1 cellular context compared by ENCODE assay signal in the genomic region with DNA sequence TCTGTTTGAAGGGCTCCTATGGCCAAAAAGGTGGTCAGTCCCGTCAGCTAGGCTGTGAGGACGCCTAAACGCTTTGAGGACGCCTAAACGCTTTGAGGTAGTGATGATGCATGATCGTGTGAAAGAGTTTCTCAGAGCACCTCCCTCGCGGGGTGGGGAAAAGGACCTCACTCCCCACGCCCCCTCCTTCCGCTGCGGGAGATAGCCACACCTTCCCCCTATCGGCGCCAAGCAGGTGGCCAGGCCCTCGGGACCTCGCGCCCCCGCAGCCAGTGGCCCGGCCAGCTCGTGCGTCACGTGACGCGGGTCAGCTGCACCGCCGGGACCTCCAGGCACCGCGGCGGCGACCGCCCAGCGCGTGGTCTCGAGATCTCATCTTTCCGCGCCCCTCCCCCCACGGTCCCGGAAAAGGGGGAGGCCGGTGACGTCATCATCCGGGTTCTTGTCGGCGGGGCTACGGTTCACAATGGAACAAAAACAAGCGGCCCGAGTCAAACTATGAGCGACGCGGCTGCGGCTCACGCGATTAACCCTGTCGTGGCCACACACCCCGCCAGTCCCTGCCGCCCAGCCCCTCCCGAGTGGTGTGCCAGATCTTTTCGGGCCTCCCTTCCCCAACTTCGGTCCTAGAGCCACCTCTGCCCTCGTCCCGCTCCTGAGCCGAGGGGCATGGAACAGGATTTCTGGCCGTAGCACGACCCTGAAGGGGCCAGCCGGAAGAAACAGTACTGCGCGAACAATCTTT.
A peak's percentile ranks its signal among the peaks of the same experiment; 100 is the strongest.
TF ChIP-seq lines count a peak whose summit lies in the region.

No MANE protein-coding gene starts in this region.

TF ChIP-seq in HepG2, 621 proteins besides CTCF, POLR2A, EP300 and RAD21 (continued from another document and continues in another):
- TF ChIP-seq, protein P1, sequence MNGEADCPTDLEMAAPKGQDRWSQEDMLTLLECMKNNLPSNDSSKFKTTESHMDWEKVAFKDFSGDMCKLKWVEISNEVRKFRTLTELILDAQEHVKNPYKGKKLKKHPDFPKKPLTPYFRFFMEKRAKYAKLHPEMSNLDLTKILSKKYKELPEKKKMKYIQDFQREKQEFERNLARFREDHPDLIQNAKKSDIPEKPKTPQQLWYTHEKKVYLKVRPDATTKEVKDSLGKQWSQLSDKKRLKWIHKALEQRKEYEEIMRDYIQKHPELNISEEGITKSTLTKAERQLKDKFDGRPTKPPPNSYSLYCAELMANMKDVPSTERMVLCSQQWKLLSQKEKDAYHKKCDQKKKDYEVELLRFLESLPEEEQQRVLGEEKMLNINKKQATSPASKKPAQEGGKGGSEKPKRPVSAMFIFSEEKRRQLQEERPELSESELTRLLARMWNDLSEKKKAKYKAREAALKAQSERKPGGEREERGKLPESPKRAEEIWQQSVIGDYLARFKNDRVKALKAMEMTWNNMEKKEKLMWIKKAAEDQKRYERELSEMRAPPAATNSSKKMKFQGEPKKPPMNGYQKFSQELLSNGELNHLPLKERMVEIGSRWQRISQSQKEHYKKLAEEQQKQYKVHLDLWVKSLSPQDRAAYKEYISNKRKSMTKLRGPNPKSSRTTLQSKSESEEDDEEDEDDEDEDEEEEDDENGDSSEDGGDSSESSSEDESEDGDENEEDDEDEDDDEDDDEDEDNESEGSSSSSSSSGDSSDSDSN (CRISPR knock-in tag; IDR thresholded peaks at IDR 0.05): no peak
- no peak for TF ChIP-seq ZNF3 (CRISPR knock-in tag; IDR thresholded peaks at IDR 0.05)
- no peak for TF ChIP-seq NFATC3 (CRISPR knock-in tag; IDR thresholded peaks at IDR 0.05)
- TF ChIP-seq ZNF569 (CRISPR knock-in tag; IDR thresholded peaks at IDR 0.05; ENCODE audit: borderline replicate concordance): peak; percentile 58; the same call in 1 of the 2 replicates
- TF ChIP-seq, protein P2, sequence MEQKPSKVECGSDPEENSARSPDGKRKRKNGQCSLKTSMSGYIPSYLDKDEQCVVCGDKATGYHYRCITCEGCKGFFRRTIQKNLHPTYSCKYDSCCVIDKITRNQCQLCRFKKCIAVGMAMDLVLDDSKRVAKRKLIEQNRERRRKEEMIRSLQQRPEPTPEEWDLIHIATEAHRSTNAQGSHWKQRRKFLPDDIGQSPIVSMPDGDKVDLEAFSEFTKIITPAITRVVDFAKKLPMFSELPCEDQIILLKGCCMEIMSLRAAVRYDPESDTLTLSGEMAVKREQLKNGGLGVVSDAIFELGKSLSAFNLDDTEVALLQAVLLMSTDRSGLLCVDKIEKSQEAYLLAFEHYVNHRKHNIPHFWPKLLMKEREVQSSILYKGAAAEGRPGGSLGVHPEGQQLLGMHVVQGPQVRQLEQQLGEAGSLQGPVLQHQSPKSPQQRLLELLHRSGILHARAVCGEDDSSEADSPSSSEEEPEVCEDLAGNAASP (CRISPR knock-in tag; IDR thresholded peaks at IDR 0.05; ENCODE audit: borderline replicate concordance): no peak; the same call in 1 of the 2 replicates
- TF ChIP-seq RFXANK (CRISPR knock-in tag; IDR thresholded peaks at IDR 0.05): no peak
- peak; percentile 97 for TF ChIP-seq BHLHE40 (IDR thresholded peaks at IDR 0.05; ENCODE audit: low read length)
- TF ChIP-seq, protein P3, sequence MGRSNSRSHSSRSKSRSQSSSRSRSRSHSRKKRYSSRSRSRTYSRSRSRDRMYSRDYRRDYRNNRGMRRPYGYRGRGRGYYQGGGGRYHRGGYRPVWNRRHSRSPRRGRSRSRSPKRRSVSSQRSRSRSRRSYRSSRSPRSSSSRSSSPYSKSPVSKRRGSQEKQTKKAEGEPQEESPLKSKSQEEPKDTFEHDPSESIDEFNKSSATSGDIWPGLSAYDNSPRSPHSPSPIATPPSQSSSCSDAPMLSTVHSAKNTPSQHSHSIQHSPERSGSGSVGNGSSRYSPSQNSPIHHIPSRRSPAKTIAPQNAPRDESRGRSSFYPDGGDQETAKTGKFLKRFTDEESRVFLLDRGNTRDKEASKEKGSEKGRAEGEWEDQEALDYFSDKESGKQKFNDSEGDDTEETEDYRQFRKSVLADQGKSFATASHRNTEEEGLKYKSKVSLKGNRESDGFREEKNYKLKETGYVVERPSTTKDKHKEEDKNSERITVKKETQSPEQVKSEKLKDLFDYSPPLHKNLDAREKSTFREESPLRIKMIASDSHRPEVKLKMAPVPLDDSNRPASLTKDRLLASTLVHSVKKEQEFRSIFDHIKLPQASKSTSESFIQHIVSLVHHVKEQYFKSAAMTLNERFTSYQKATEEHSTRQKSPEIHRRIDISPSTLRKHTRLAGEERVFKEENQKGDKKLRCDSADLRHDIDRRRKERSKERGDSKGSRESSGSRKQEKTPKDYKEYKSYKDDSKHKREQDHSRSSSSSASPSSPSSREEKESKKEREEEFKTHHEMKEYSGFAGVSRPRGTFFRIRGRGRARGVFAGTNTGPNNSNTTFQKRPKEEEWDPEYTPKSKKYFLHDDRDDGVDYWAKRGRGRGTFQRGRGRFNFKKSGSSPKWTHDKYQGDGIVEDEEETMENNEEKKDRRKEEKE (IDR thresholded peaks at IDR 0.05): no peak
- TF ChIP-seq ZNF614 (CRISPR knock-in tag; IDR thresholded peaks at IDR 0.05; ENCODE audit: borderline replicate concordance): peak; percentile 86; the same call in 1 of the 2 replicates
- TF ChIP-seq THYN1 (CRISPR knock-in tag; IDR thresholded peaks at IDR 0.05; ENCODE audit: borderline replicate concordance, low read depth): no peak
- TF ChIP-seq ZNF33A (CRISPR knock-in tag; IDR thresholded peaks at IDR 0.05; ENCODE audit: borderline replicate concordance): no peak
- TF ChIP-seq ZNF629 (CRISPR knock-in tag; conservative IDR thresholded peaks at IDR 0.05): no peak
- TF ChIP-seq ZSCAN22 (CRISPR knock-in tag; IDR thresholded peaks at IDR 0.05): no peak
- peak; percentile 68; the same call in 1 of the 2 replicates for TF ChIP-seq SP4 (CRISPR knock-in tag; IDR thresholded peaks at IDR 0.05)
- TF ChIP-seq, protein P4, sequence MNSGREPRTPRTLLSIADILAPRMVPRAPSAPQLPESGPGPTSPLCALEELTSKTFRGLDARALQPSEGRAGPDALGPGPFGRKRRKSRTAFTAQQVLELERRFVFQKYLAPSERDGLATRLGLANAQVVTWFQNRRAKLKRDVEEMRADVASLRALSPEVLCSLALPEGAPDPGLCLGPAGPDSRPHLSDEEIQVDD (CRISPR knock-in tag; IDR thresholded peaks at IDR 0.05; ENCODE audit: borderline replicate concordance): no peak
- TF ChIP-seq, protein P5, sequence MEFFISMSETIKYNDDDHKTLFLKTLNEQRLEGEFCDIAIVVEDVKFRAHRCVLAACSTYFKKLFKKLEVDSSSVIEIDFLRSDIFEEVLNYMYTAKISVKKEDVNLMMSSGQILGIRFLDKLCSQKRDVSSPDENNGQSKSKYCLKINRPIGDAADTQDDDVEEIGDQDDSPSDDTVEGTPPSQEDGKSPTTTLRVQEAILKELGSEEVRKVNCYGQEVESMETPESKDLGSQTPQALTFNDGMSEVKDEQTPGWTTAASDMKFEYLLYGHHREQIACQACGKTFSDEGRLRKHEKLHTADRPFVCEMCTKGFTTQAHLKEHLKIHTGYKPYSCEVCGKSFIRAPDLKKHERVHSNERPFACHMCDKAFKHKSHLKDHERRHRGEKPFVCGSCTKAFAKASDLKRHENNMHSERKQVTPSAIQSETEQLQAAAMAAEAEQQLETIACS (CRISPR knock-in tag; IDR thresholded peaks at IDR 0.05): no peak
- TF ChIP-seq, protein P6, sequence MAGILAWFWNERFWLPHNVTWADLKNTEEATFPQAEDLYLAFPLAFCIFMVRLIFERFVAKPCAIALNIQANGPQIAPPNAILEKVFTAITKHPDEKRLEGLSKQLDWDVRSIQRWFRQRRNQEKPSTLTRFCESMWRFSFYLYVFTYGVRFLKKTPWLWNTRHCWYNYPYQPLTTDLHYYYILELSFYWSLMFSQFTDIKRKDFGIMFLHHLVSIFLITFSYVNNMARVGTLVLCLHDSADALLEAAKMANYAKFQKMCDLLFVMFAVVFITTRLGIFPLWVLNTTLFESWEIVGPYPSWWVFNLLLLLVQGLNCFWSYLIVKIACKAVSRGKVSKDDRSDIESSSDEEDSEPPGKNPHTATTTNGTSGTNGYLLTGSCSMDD (CRISPR knock-in tag; IDR thresholded peaks at IDR 0.05): no peak
- no peak for TF ChIP-seq NR2F6 (IDR thresholded peaks at IDR 0.05)
- peak; percentile 65 for TF ChIP-seq NR2F6 (CRISPR knock-in tag; IDR thresholded peaks at IDR 0.05)
- TF ChIP-seq, protein P7, sequence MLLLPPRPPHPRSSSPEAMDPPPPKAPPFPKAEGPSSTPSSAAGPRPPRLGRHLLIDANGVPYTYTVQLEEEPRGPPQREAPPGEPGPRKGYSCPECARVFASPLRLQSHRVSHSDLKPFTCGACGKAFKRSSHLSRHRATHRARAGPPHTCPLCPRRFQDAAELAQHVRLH (CRISPR knock-in tag; IDR thresholded peaks at IDR 0.05; ENCODE audit: borderline replicate concordance, low read depth): peak; percentile 76; the same call in 1 of the 2 replicates
- peak; percentile 51; the same call in 1 of the 2 replicates for TF ChIP-seq FOXO1 (CRISPR knock-in tag; IDR thresholded peaks at IDR 0.05)
- TF ChIP-seq, protein P8, sequence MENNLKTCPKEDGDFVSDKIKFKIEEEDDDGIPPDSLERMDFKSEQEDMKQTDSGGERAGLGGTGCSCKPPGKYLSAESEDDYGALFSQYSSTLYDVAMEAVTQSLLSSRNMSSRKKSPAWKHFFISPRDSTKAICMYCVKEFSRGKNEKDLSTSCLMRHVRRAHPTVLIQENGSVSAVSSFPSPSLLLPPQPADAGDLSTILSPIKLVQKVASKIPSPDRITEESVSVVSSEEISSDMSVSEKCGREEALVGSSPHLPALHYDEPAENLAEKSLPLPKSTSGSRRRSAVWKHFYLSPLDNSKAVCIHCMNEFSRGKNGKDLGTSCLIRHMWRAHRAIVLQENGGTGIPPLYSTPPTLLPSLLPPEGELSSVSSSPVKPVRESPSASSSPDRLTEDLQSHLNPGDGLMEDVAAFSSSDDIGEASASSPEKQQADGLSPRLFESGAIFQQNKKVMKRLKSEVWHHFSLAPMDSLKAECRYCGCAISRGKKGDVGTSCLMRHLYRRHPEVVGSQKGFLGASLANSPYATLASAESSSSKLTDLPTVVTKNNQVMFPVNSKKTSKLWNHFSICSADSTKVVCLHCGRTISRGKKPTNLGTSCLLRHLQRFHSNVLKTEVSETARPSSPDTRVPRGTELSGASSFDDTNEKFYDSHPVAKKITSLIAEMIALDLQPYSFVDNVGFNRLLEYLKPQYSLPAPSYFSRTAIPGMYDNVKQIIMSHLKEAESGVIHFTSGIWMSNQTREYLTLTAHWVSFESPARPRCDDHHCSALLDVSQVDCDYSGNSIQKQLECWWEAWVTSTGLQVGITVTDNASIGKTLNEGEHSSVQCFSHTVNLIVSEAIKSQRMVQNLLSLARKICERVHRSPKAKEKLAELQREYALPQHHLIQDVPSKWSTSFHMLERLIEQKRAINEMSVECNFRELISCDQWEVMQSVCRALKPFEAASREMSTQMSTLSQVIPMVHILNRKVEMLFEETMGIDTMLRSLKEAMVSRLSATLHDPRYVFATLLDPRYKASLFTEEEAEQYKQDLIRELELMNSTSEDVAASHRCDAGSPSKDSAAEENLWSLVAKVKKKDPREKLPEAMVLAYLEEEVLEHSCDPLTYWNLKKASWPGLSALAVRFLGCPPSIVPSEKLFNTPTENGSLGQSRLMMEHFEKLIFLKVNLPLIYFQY (CRISPR knock-in tag; IDR thresholded peaks at IDR 0.05; ENCODE audit: borderline replicate concordance): no peak
- no peak for TF ChIP-seq STAT5B (CRISPR knock-in tag; IDR thresholded peaks at IDR 0.05)
- TF ChIP-seq KLF13 (CRISPR knock-in tag; IDR thresholded peaks at IDR 0.05): no peak
- TF ChIP-seq ZNF788 (CRISPR knock-in tag; IDR thresholded peaks at IDR 0.05; ENCODE audit: borderline replicate concordance): peak; percentile 80; the same call in 1 of the 2 replicates
- TF ChIP-seq ZSCAN25 (CRISPR knock-in tag; IDR thresholded peaks at IDR 0.05): no peak
- no peak for TF ChIP-seq ZNF660 (CRISPR knock-in tag; IDR thresholded peaks at IDR 0.05; ENCODE audit: borderline replicate concordance, low read depth)
- TF ChIP-seq, protein P9, sequence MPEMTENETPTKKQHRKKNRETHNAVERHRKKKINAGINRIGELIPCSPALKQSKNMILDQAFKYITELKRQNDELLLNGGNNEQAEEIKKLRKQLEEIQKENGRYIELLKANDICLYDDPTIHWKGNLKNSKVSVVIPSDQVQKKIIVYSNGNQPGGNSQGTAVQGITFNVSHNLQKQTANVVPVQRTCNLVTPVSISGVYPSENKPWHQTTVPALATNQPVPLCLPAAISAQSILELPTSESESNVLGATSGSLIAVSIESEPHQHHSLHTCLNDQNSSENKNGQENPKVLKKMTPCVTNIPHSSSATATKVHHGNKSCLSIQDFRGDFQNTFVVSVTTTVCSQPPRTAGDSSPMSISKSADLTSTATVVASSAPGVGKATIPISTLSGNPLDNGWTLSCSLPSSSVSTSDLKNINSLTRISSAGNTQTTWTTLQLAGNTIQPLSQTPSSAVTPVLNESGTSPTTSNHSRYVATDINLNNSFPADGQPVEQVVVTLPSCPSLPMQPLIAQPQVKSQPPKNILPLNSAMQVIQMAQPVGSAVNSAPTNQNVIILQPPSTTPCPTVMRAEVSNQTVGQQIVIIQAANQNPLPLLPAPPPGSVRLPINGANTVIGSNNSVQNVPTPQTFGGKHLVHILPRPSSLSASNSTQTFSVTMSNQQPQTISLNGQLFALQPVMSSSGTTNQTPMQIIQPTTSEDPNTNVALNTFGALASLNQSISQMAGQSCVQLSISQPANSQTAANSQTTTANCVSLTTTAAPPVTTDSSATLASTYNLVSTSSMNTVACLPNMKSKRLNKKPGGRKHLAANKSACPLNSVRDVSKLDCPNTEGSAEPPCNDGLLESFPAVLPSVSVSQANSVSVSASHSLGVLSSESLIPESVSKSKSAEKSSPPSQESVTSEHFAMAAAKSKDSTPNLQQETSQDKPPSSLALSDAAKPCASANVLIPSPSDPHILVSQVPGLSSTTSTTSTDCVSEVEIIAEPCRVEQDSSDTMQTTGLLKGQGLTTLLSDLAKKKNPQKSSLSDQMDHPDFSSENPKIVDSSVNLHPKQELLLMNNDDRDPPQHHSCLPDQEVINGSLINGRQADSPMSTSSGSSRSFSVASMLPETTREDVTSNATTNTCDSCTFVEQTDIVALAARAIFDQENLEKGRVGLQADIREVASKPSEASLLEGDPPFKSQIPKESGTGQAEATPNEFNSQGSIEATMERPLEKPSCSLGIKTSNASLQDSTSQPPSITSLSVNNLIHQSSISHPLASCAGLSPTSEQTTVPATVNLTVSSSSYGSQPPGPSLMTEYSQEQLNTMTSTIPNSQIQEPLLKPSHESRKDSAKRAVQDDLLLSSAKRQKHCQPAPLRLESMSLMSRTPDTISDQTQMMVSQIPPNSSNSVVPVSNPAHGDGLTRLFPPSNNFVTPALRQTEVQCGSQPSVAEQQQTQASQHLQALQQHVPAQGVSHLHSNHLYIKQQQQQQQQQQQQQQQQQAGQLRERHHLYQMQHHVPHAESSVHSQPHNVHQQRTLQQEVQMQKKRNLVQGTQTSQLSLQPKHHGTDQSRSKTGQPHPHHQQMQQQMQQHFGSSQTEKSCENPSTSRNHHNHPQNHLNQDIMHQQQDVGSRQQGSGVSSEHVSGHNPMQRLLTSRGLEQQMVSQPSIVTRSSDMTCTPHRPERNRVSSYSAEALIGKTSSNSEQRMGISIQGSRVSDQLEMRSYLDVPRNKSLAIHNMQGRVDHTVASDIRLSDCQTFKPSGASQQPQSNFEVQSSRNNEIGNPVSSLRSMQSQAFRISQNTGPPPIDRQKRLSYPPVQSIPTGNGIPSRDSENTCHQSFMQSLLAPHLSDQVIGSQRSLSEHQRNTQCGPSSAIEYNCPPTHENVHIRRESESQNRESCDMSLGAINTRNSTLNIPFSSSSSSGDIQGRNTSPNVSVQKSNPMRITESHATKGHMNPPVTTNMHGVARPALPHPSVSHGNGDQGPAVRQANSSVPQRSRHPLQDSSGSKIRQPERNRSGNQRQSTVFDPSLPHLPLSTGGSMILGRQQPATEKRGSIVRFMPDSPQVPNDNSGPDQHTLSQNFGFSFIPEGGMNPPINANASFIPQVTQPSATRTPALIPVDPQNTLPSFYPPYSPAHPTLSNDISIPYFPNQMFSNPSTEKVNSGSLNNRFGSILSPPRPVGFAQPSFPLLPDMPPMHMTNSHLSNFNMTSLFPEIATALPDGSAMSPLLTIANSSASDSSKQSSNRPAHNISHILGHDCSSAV (CRISPR knock-in tag; IDR thresholded peaks at IDR 0.05; ENCODE audit: borderline replicate concordance): peak; percentile 50; the same call in 1 of the 2 replicates
- TF ChIP-seq ZNF232 (CRISPR knock-in tag; IDR thresholded peaks at IDR 0.05; ENCODE audit: borderline replicate concordance): no peak
- TF ChIP-seq SOX5 (CRISPR knock-in tag; IDR thresholded peaks at IDR 0.05; ENCODE audit: borderline replicate concordance): peak; percentile 80; the same call in 1 of the 2 replicates
